In genomic region chr4:143343276-143343831, GRCh38 we compare ENCODE assay signal across 22 cellular contexts. TPM values are rescaled to one million over a fixed set of nuclear protein-coding genes. Genes with fewer than 3 reads are reported as not detected.
A peak's percentile ranks its signal among the peaks of the same experiment; 100 is the strongest.
DNase-seq lines count a peak whose midpoint lies in the region; FAIRE-seq and TF ChIP-seq lines count a peak whose summit lies in the region.
"Had no signal": no experiment of that assay in that cellular context is flagged by ENCODE, and none has a peak within 500 bp of the region (broad histone marks: within the 10 kb centered on the region; RNA-seq: fewer than 3 reads in every experiment).

No MANE protein-coding gene starts in this region.

- H3K27me3 Mint-ChIP-seq in activated naive CD4-positive, alpha-beta T cell treated with anti-CD3 and anti-CD28 coated beads for 36 hours (ENCODE audit: low read depth), result peaks cover 35% of the 10 kb centered on the region

- peak overlapping the region; percentile 46 for H3K4me2 ChIP-seq in hepatocyte

- no peaks in the 10 kb centered on the region for H3K27me3 ChIP-seq in A673 (replicated peaks; ENCODE audit: insufficient read depth, low read depth, low read length, poor library complexity)
- H3K27me3 ChIP-seq in hepatocyte, result no peaks in the 10 kb centered on the region
- H3K27me3 ChIP-seq in sigmoid colon, result no peaks in the 10 kb centered on the region

- H3K4me3 Mint-ChIP-seq in activated naive CD4-positive, alpha-beta T cell treated with anti-CD3 and anti-CD28 coated beads for 36 hours, result no peak overlapping the region
- H3K4me3 Mint-ChIP-seq: immature natural killer cell; stimulated activated naive CD8-positive, alpha-beta T cell treated with anti-CD3 and anti-CD28 coated beads, Interleukin-15, Interleukin-2, amounts not matched to agents 100 ng/mL and 50 ng/mL, for 24 hours had no signal

- H3K4me1 ChIP-seq in A673 (ENCODE audit: insufficient read depth, low read length, poor library complexity, severe bottlenecking), result peaks cover 34% of the 10 kb centered on the region
- H3K4me1 ChIP-seq in hepatocyte (ENCODE audit: insufficient read depth), result peaks cover 32% of the 10 kb centered on the region
- H3K4me1 ChIP-seq in sigmoid colon, result peaks cover 0 to 82% (median 52%) of the 10 kb centered on the region in 4 donors

- POLR2A ChIA-PET in A673 (lab: Charles Lee; ENCODE audit: low non-redundant PET), result interaction anchor here (0.7 kb wide), 1 partner anchor 138 kb away, joined by 3 read pairs; no protein-coding TSS in a partner anchor

- intact Hi-C loops in A673 (cut with micrococcal nuclease; ENCODE audit: unreplicated experiment), result no loop called here
- intact Hi-C loops in sigmoid colon (cut with DNase I), result no loop called here
- intact Hi-C loops in activated naive CD4-positive, alpha-beta T cell treated with anti-CD3 and anti-CD28 coated beads for 36 hours (cut with micrococcal nuclease), result no loop called here

- TF ChIP-seq CTCF in A673 (conservative IDR thresholded peaks at IDR 0.05; ENCODE audit: low read depth, low read length), result no peak
- no peak for TF ChIP-seq CTCF in hepatocyte (IDR thresholded peaks at IDR 0.05; ENCODE audit: poor library complexity)
- TF ChIP-seq CTCF in sigmoid colon (IDR thresholded peaks at IDR 0.05), result no peak

- peaks cover 20% of the 10 kb centered on the region for H4K20me1 ChIP-seq in hepatocyte (ENCODE audit: insufficient read depth, poor library complexity, severe bottlenecking)

- H3K9me3 ChIP-seq in A673 (ENCODE audit: low read depth, low read length, poor library complexity, severe bottlenecking) (no peaks in the 10 kb centered on the region), hepatocyte (ENCODE audit: low read depth) (no peaks in the 10 kb centered on the region), sigmoid colon (no peaks in the 10 kb centered on the region)

- H3K9me3 Mint-ChIP-seq in activated naive CD4-positive, alpha-beta T cell treated with anti-CD3 and anti-CD28 coated beads for 36 hours, result no peaks in the 10 kb centered on the region
- H3K9me3 Mint-ChIP-seq: activated naive CD4-positive, alpha-beta T cell treated with anti-CD3 and anti-CD28 coated beads, Interleukin-2, amount 50 U/mL, for 72 hours; immature natural killer cell; stimulated activated naive CD8-positive, alpha-beta T cell treated with anti-CD3 and anti-CD28 coated beads, Interleukin-15, Interleukin-2, amounts not matched to agents 100 ng/mL and 50 ng/mL, for 24 hours had no signal

- no peak for FAIRE-seq in urothelium cell line (lab: Jason Lieb, UNC)
- FAIRE-seq: A204.1, H54, HepG2, small intestine had no signal

- CTCF ChIA-PET in A673 (lab: Charles Lee), result no interaction called here
- CTCF ChIA-PET in activated naive CD4-positive, alpha-beta T cell treated with anti-CD3 and anti-CD28 coated beads for 36 hours (lab: Charles Lee), result no interaction called here

- DNase-seq in A673 (ENCODE audit: low spot score) (no peak), hepatocyte (ENCODE audit: low spot score) (no peak), sigmoid colon (no peak), NCI-H1105 treated with DMSO at 0.1 percent for 48 hours (lab: John Stamatoyannopoulos, UW) (no peak), retina (no peak), urothelium cell line (ENCODE audit: low spot score) (no peak)
- no peak for DNase-seq in activated naive CD4-positive, alpha-beta T cell treated with anti-CD3 and anti-CD28 coated beads for 36 hours
- DNase-seq: activated CD4-positive, CD25-positive, alpha-beta regulatory T cell treated with anti-CD3 and anti-CD28 coated beads, Interleukin-2, amount 50 U/mL, for 72 hours; COR-L47; DMS79 treated with DMSO at 0.1 percent for 48 hours; immature natural killer cell; NCI-H146; NCI-H2171 treated with DMSO at 0.1 percent for 48 hours; NCI-H526 treated with DMSO at 0.1 percent for 48 hours; small intestine; stimulated activated CD4-positive, alpha-beta T cell treated with anti-CD3 and anti-CD28 coated beads, Interleukin-2, amount 100 ng/mL, for 48 hours had no signal

- no peaks in the 10 kb centered on the region for H3K36me3 ChIP-seq in A673 (ENCODE audit: insufficient read depth, low read length, poor library complexity, severe bottlenecking)
- no peaks in the 10 kb centered on the region for H3K36me3 ChIP-seq in hepatocyte (replicated peaks; ENCODE audit: insufficient read depth, low read depth)
- H3K36me3 ChIP-seq in sigmoid colon, result no peaks in the 10 kb centered on the region

- no peaks in the 10 kb centered on the region for H3K79me2 ChIP-seq in hepatocyte

- H2AFZ ChIP-seq in hepatocyte, result no peak overlapping the region

- H3K27ac Mint-ChIP-seq in activated naive CD4-positive, alpha-beta T cell treated with anti-CD3 and anti-CD28 coated beads for 36 hours, result no peak overlapping the region
- H3K27ac Mint-ChIP-seq: activated naive CD4-positive, alpha-beta T cell treated with anti-CD3 and anti-CD28 coated beads, Interleukin-2, amount 50 U/mL, for 72 hours; stimulated activated naive CD8-positive, alpha-beta T cell treated with anti-CD3 and anti-CD28 coated beads, Interleukin-15, Interleukin-2, amounts not matched to agents 100 ng/mL and 50 ng/mL, for 24 hours had no signal

- no peaks in the 10 kb centered on the region for H3K9me2 ChIP-seq in hepatocyte (replicated peaks; ENCODE audit: insufficient read depth)

- TF ChIP-seq POLR2A in sigmoid colon (IDR thresholded peaks at IDR 0.05), result no peak

- peak overlapping the region; percentile 55 for H3K27ac ChIP-seq in A673 (ENCODE audit: low read depth, low read length, poor library complexity, severe bottlenecking)
- peak overlapping the region; percentile 72 for H3K27ac ChIP-seq in angular gyrus (ENCODE audit: low read depth, low read length)
- no peak overlapping the region for H3K27ac ChIP-seq in hepatocyte
- H3K27ac ChIP-seq in sigmoid colon, result peak overlapping the region in 3 of 4 donors; percentile 69 to 74 (median 71)

- no TSS peak for BruUV-seq in A673 (replicated peaks; lab: Mats Ljungman, UMichigan)

- no peaks in the 10 kb centered on the region for H3K4me1 Mint-ChIP-seq in activated naive CD4-positive, alpha-beta T cell treated with anti-CD3 and anti-CD28 coated beads for 36 hours (ENCODE audit: low read depth)

- TF ChIP-seq EP300 in sigmoid colon (IDR thresholded peaks at IDR 0.05), result no peak

- no peak overlapping the region for H3K4me3 ChIP-seq in A673 (ENCODE audit: low read depth, low read length, poor library complexity, severe bottlenecking)
- no peak overlapping the region for H3K4me3 ChIP-seq in hepatocyte
- peak overlapping the region in 2 of 4 donors; percentile 2 for H3K4me3 ChIP-seq in sigmoid colon

- H3K36me3 Mint-ChIP-seq in activated naive CD4-positive, alpha-beta T cell treated with anti-CD3 and anti-CD28 coated beads for 36 hours (ENCODE audit: low read depth), result no peaks in the 10 kb centered on the region
- H3K36me3 Mint-ChIP-seq: activated naive CD4-positive, alpha-beta T cell treated with anti-CD3 and anti-CD28 coated beads, Interleukin-2, amount 50 U/mL, for 72 hours; immature natural killer cell had no signal

- 91% methylated on average over 3 of the region's 3 CpGs for WGBS in hepatocyte (ENCODE audit: low lambda C conversion rate, missing lambda C conversion rate)
- WGBS in sigmoid colon, 2 donors, result 92 to 93% methylated on average over 3 of the region's 3 CpGs

RNA-seq across cellular contexts. Expression of gene GAB1, which starts 6.7 kb away (rescaled TPM):
- 27.6 and 32.8 TPM in 2 replicates for total RNA-seq in A673 (2021)
- 30.7 and 37.5 TPM in 2 replicates for total RNA-seq in hepatocyte
- polyA plus RNA-seq in hepatocyte, result 6.0 and 10.9 TPM in 2 replicates
- 10 to 100 TPM; 44.1 to 71.6 (median 62.4) TPM for total RNA-seq in sigmoid colon
- 10 to 100 TPM; 10.0 to 13.2 (median 11.4) TPM for polyA plus RNA-seq in sigmoid colon
- total RNA-seq in activated naive CD4-positive, alpha-beta T cell treated with anti-CD3 and anti-CD28 coated beads for 36 hours, result under 1 TPM; 0.12 to 0.29 TPM

Comparison
In these comparisons a context has a peak if more than half of its experiments do, and no peak if none do; other contexts are left out.
1. RNA of gene GAB1, which starts 6.7 kb away (total RNA-seq): 44.1 to 71.6 TPM in sigmoid colon, 30.7 to 37.5 TPM in hepatocyte and 27.6 to 32.8 TPM in A673; 0.12 to 0.29 TPM in activated naive CD4-positive, alpha-beta T cell treated with anti-CD3 and anti-CD28 coated beads for 36 hours; every median in the first group is over 10 times any median in the second.